Comparison of ENCODE assay signal across 14 cellular contexts in the genomic region with DNA sequence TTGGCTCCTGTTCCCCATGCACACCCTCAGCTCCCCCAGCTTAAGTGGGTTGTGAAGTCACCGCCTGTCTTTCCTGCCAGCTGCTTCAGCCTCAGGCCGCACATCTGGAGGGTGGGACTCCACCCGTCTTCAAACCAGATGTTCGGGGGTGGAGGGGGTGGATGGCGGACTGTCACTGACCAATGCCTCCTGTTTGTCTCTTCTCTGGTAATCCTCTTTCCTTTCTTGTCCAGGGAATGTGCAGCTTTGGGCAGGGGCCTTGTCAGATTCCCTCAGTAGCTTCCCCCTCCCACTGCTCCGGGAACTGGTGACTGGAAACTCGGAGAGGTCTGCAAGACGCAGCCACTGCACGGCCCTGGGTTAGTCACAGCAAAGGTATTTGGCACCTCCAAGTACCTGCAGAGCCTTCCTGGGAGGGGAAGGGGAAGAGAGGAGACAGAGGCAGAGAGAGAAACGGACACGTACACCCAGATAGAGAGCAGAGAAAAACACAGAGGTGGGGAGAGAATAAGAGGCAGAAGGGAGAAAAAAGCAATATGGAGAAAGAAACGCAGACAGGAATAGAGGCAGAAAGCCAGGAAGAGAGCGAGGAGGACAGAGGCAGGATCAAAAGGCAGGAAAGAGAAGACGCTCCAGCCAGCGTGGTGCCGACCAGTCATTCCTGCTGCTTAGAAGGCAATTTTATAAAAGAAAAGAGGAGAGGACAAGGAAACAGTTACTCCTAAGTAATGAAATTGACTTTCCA. TPM values are rescaled to one million over a fixed set of nuclear protein-coding genes. Genes with fewer than 3 reads are reported as not detected.
DNase-seq lines count a peak whose midpoint lies in the region; ATAC-seq, FAIRE-seq and TF ChIP-seq lines count a peak whose summit lies in the region.
"Had no signal": no experiment of that assay in that cellular context is flagged by ENCODE, and none has a peak within 500 bp of the region (broad histone marks: within the 10 kb centered on the region; RNA-seq: fewer than 3 reads in every experiment).

No MANE protein-coding gene starts in this region.

- peak overlapping the region in 10 of 12 donors; percentile 1 to 80 (median 51) for H3K27ac ChIP-seq in heart left ventricle
- H3K27ac ChIP-seq in small intestine (ENCODE audit: low read depth in 1 of 2, low read length in 1 of 2) = no peak overlapping the region

- H3K27me3 Mint-ChIP-seq in osteocyte (ENCODE audit: unreplicated experiment) = peaks cover 16% of the 10 kb centered on the region

- H3K9me3 Mint-ChIP-seq in osteocyte (ENCODE audit: unreplicated experiment) = no peaks in the 10 kb centered on the region
- H3K9me3 Mint-ChIP-seq: activated T-helper 2 cell treated with anti-CD3 and anti-CD28 coated beads, Interferon-gamma antibody, Interleukin-2, Interleukin-4, amounts not matched to agents 10 μg/mL and 5 μg/mL and 100 μg/mL, durations not matched to agents 14 hours and 24 hours and 36 hours; naive thymus-derived CD4-positive, alpha-beta T cell had no signal

- no peaks in the 10 kb centered on the region for H3K36me3 ChIP-seq in adipocyte (ENCODE audit: control insufficient read depth, insufficient read depth, low read length, severe bottlenecking)
- no peaks in the 10 kb centered on the region for H3K36me3 ChIP-seq in heart left ventricle
- H3K36me3 ChIP-seq in small intestine (ENCODE audit: control insufficient read depth in 2 of 2, insufficient read depth in 2 of 2, low read length in 2 of 2) = no peaks in the 10 kb centered on the region

- WGBS in heart left ventricle, 4 donors = 35 to 48% (median 43%) methylated on average over 16 of the region's 16 CpGs
- 39 to 60% (median 47%) methylated on average over 16 of the region's 16 CpGs for WGBS in small intestine, 3 donors

- FAIRE-seq in small intestine (lab: Jason Lieb, UNC) = no peak
- FAIRE-seq: endometrium, HepG2 had no signal

- ATAC-seq in heart left ventricle (peak; percentile 69 to 90 (median 83)), GM18907 (IDR thresholded peaks at IDR 0.05; ENCODE audit: unreplicated experiment) (no peak), GM19035 (IDR thresholded peaks at IDR 0.05; ENCODE audit: unreplicated experiment) (no peak)
- ATAC-seq: HepG2; naive thymus-derived CD4-positive, alpha-beta T cell had no signal

- H3K36me3 Mint-ChIP-seq in osteocyte (ENCODE audit: unreplicated experiment) = no peaks in the 10 kb centered on the region
- H3K36me3 Mint-ChIP-seq: naive thymus-derived CD4-positive, alpha-beta T cell had no signal

- H3K4me3 Mint-ChIP-seq in osteocyte (ENCODE audit: unreplicated experiment) = peak overlapping the region; percentile 26
- H3K4me3 Mint-ChIP-seq: CD4-positive, CD25-positive, alpha-beta regulatory T cell had no signal

- no peak overlapping the region for H3K27ac Mint-ChIP-seq in osteocyte (ENCODE audit: unreplicated experiment)
- H3K27ac Mint-ChIP-seq: activated T-helper 2 cell treated with anti-CD3 and anti-CD28 coated beads, Interferon-gamma antibody, Interleukin-2, Interleukin-4, amounts not matched to agents 10 μg/mL and 5 μg/mL and 100 μg/mL, durations not matched to agents 14 hours and 24 hours and 36 hours; CD4-positive, CD25-positive, alpha-beta regulatory T cell had no signal

- no peak for TF ChIP-seq POLR2A in heart left ventricle (IDR thresholded peaks at IDR 0.05)

- H3K4me3 ChIP-seq in adipocyte (ENCODE audit: low read length) (peak overlapping the region; percentile 40), heart left ventricle (peak overlapping the region in 1 of 12 donors; percentile 16), small intestine (ENCODE audit: low read depth in 1 of 2, low read length in 2 of 2) (no peak overlapping the region)

- H3K4me1 Mint-ChIP-seq in osteocyte (ENCODE audit: unreplicated experiment) = peaks cover 14% of the 10 kb centered on the region
- H3K4me1 Mint-ChIP-seq: CD4-positive, CD25-positive, alpha-beta regulatory T cell had no signal

- no peaks in the 10 kb centered on the region for H3K27me3 ChIP-seq in adipocyte (replicated peaks; ENCODE audit: control insufficient read depth, insufficient read depth, low read length)
- no peaks in the 10 kb centered on the region for H3K27me3 ChIP-seq in heart left ventricle
- H3K27me3 ChIP-seq in small intestine (ENCODE audit: control insufficient read depth in 2 of 2, insufficient read depth in 2 of 2, low read length in 2 of 2) = no peaks in the 10 kb centered on the region

- peak overlapping the region; percentile 78 for H3K9ac ChIP-seq in adipocyte (ENCODE audit: low read length)

- intact Hi-C loops in heart left ventricle (cut with DNase I) = no loop called here

- H3K4me1 ChIP-seq in adipocyte (ENCODE audit: control insufficient read depth, insufficient read depth, low read length) (peaks cover 30% of the 10 kb centered on the region), heart left ventricle (peaks cover 0 to 44% (median 21%) of the 10 kb centered on the region in 12 donors), small intestine (ENCODE audit: control insufficient read depth in 2 of 2, insufficient read depth in 1 of 2, low read depth in 1 of 2, low read length in 1 of 2) (no peaks in the 10 kb centered on the region)

- DNase-seq in EL = peak; percentile 42
- DNase-seq in adipocyte (ENCODE audit: low read depth) = peak; percentile 65
- DNase-seq in heart left ventricle = peak; percentile 47 to 83 (median 78)
- DNase-seq in osteocyte (ENCODE audit: extremely low spot score, unreplicated experiment) = no peak
- no peak for DNase-seq in small intestine
- no peak for DNase-seq in cerebellum (ENCODE audit: low spot score)
- DNase-seq: CD4-positive, CD25-positive, alpha-beta regulatory T cell; naive thymus-derived CD4-positive, alpha-beta T cell; NCI-H524 had no signal

- no peaks in the 10 kb centered on the region for H3K9me3 ChIP-seq in adipocyte (ENCODE audit: control insufficient read depth, low read length)
- no peaks in the 10 kb centered on the region for H3K9me3 ChIP-seq in heart left ventricle
- H3K9me3 ChIP-seq in small intestine (ENCODE audit: control insufficient read depth, low read depth) = no peaks in the 10 kb centered on the region

- TF ChIP-seq CTCF in heart left ventricle (IDR thresholded peaks at IDR 0.05) = no peak
- no peak for TF ChIP-seq CTCF in osteocyte (IDR thresholded peaks at IDR 0.05)

RNA-seq across cellular contexts. Expression of gene TIMP3, which starts 56.1 kb away (rescaled TPM):
- total RNA-seq in heart left ventricle = 100 to 1,000 TPM; 121 to 629 (median 187) TPM
- 100 to 1,000 TPM; 112 to 137 TPM for polyA plus RNA-seq in heart left ventricle
- 36.2 and 37.3 TPM in 2 replicates for total RNA-seq in osteocyte
- 100 to 1,000 TPM in 1 of 3 donors, 1 to 10 TPM in 2; 1.8 to 118 (median 5.1) TPM for polyA plus RNA-seq in small intestine
- total RNA-seq in cerebellum = 26.7 TPM
- polyA plus RNA-seq: CD4-positive, CD25-positive, alpha-beta regulatory T cell; naive thymus-derived CD4-positive, alpha-beta T cell had no signal

Comparison
In these comparisons a context has a peak if more than half of its experiments do, and no peak if none do; other contexts are left out.
1. DNase-seq: peak in EL (single experiment), adipocyte (single experiment) and heart left ventricle (5 of 5); none in osteocyte (single experiment), small intestine (single experiment) and cerebellum (single experiment).
2. ATAC-seq: peak in heart left ventricle (4 of 4); none in GM18907 (single experiment) and GM19035 (single experiment).
3. H3K27ac ChIP-seq: peak in heart left ventricle (10 of 12); none in small intestine (0 of 2).